Comparison of ENCODE assay signal across 1 cellular context in the genomic region with DNA sequence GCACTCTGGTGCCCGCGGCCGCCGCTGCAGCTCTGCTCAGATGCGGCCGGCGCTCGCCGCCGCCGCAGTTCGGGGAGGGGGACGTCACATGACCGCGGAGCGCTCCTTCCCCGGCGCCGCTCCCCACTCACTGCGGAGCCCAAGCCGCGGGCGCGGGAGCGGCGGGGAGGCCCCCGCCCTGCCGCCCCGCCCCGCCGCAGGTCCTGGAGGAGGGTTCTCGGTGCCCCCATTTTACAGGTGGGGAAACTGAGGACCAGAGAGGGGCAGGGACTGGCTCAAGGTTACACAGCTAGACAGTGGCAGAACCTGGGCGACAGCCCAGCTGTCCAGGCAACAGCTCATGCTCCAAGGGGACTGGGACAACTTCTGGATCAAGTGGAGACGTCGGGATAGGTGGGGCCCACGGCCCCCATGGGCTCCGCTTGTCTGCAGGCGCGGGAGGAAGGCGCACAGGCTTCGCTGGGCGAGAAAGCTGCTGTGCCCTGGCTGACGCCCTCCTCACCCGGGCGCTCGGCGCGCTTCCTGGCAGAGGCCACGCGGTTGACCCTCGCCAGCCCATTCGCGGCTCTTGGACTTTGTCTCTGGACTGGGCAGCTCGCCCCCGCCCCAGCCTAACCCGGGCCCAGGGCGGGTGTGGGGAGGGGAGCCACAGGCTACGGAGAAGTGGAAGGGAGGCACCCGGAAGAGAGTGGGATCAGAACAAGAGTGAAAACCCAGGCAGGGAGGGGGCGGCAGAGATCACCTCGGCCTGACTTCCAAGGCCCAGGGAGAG.
TF ChIP-seq lines count a peak whose summit lies in the region.

A gene (minus strand): TSS at position 71 of the 772 bp plus-strand sequence. CDS start 49,325 bp downstream, outside the sequence.

TF ChIP-seq in K562, 482 proteins besides CTCF, POLR2A, EP300 and RAD21 (continued from another document and continues in another):
- TF ChIP-seq, protein P1, sequence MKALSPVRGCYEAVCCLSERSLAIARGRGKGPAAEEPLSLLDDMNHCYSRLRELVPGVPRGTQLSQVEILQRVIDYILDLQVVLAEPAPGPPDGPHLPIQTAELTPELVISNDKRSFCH (CRISPR knock-in tag; IDR thresholded peaks at IDR 0.05), result no peak
- TF ChIP-seq, protein P1 (tag; IDR thresholded peaks at IDR 0.05), result no peak
- TF ChIP-seq LCOR (CRISPR knock-in tag; IDR thresholded peaks at IDR 0.05) (peak; percentile 88; the same call in 1 of the 2 replicates), ZNF143 (CRISPR knock-in tag; IDR thresholded peaks at IDR 0.05) (0 out of 2 replicates have a peak, but pooled peaks have one; percentile 27), RBFOX2 (IDR thresholded peaks at IDR 0.05; ENCODE audit: low read depth, low read length) (peak; percentile 86), CBX1 (IDR thresholded peaks at IDR 0.05; ENCODE audit: low read depth) (peak; percentile 93), NR3C1 (CRISPR knock-in tag; IDR thresholded peaks at IDR 0.05) (no peak), ZNF431 (CRISPR knock-in tag; IDR thresholded peaks at IDR 0.05) (no peak), ZNF140 (CRISPR knock-in tag; IDR thresholded peaks at IDR 0.05) (no peak), FOSL1 (tag; conservative IDR thresholded peaks at IDR 0.05) (no peak), RNF2 (IDR thresholded peaks at IDR 0.05) (no peak), MAFG (tag; conservative IDR thresholded peaks at IDR 0.05) (no peak), STAT5A (IDR thresholded peaks at IDR 0.05; ENCODE audit: borderline replicate concordance, low read length) (no peak), TAL1 (IDR thresholded peaks at IDR 0.05) (no peak), SRF (CRISPR knock-in tag; IDR thresholded peaks at IDR 0.05) (no peak; a peak in 1 of 4 replicates), SP1 (CRISPR knock-in tag; IDR thresholded peaks at IDR 0.05) (no peak; the same call in 1 of the 2 replicates), PTRF (tag; IDR thresholded peaks at IDR 0.05) (no peak), ESRRB (CRISPR knock-in tag; IDR thresholded peaks at IDR 0.05; ENCODE audit: borderline replicate concordance) (no peak), GABPB2 (CRISPR knock-in tag; conservative IDR thresholded peaks at IDR 0.05) (no peak), PCBP1 (IDR thresholded peaks at IDR 0.05; ENCODE audit: low read depth, low read length, poor library complexity, severe bottlenecking) (peak; percentile 78), LEF1 (IDR thresholded peaks at IDR 0.05) (no peak), ZNF717 (CRISPR knock-in tag; IDR thresholded peaks at IDR 0.05) (no peak), CEBPG (CRISPR knock-in tag; IDR thresholded peaks at IDR 0.05) (peak; percentile 54; the same call in 1 of the 2 replicates), CEBPG (tag; conservative IDR thresholded peaks at IDR 0.05 in 1 of 2, IDR thresholded peaks at IDR 0.05 in 1 of 2) (no peak), RBM15 (IDR thresholded peaks at IDR 0.05; ENCODE audit: insufficient read depth, low read length) (no peak), TEAD1 (CRISPR knock-in tag; IDR thresholded peaks at IDR 0.05) (peak in 1 of 2 experiments; percentile 39; a peak in 2 of 4 replicates), KLF16 (IDR thresholded peaks at IDR 0.05) (no peak), ZNF699 (CRISPR knock-in tag; IDR thresholded peaks at IDR 0.05; ENCODE audit: insufficient replicate concordance) (no peak), ZNF217 (CRISPR knock-in tag; IDR thresholded peaks at IDR 0.05) (no peak), ZNF274 (IDR thresholded peaks at IDR 0.05; ENCODE audit: borderline replicate concordance, low read depth, low read length) (no peak), TBP (optimal IDR thresholded peaks at IDR 0.05; ENCODE audit: low read depth, low read length) (peak; percentile 46), ARHGAP35 (IDR thresholded peaks at IDR 0.05; ENCODE audit: partially characterized antibody) (no peak), RFX1 (IDR thresholded peaks at IDR 0.05) (no peak), MYNN (IDR thresholded peaks at IDR 0.05) (peak; percentile 77), MYNN (CRISPR knock-in tag; IDR thresholded peaks at IDR 0.05) (no peak), RBBP5 (IDR thresholded peaks at IDR 0.05; ENCODE audit: borderline replicate concordance, insufficient read depth, low read length, poor library complexity, severe bottlenecking) (peak; percentile 70), ETS2 (tag; IDR thresholded peaks at IDR 0.05; ENCODE audit: borderline replicate concordance, poor library complexity, severe bottlenecking) (no peak), HNRNPK (IDR thresholded peaks at IDR 0.05; ENCODE audit: low read depth, low read length, poor library complexity, severe bottlenecking) (no peak)
- TF ChIP-seq, protein P2, sequence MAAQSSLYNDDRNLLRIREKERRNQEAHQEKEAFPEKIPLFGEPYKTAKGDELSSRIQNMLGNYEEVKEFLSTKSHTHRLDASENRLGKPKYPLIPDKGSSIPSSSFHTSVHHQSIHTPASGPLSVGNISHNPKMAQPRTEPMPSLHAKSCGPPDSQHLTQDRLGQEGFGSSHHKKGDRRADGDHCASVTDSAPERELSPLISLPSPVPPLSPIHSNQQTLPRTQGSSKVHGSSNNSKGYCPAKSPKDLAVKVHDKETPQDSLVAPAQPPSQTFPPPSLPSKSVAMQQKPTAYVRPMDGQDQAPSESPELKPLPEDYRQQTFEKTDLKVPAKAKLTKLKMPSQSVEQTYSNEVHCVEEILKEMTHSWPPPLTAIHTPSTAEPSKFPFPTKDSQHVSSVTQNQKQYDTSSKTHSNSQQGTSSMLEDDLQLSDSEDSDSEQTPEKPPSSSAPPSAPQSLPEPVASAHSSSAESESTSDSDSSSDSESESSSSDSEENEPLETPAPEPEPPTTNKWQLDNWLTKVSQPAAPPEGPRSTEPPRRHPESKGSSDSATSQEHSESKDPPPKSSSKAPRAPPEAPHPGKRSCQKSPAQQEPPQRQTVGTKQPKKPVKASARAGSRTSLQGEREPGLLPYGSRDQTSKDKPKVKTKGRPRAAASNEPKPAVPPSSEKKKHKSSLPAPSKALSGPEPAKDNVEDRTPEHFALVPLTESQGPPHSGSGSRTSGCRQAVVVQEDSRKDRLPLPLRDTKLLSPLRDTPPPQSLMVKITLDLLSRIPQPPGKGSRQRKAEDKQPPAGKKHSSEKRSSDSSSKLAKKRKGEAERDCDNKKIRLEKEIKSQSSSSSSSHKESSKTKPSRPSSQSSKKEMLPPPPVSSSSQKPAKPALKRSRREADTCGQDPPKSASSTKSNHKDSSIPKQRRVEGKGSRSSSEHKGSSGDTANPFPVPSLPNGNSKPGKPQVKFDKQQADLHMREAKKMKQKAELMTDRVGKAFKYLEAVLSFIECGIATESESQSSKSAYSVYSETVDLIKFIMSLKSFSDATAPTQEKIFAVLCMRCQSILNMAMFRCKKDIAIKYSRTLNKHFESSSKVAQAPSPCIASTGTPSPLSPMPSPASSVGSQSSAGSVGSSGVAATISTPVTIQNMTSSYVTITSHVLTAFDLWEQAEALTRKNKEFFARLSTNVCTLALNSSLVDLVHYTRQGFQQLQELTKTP (IDR thresholded peaks at IDR 0.05; ENCODE audit: low read depth in 1 of 2, partially characterized antibody in 2 of 2), result no peak
- TF ChIP-seq, protein P3, sequence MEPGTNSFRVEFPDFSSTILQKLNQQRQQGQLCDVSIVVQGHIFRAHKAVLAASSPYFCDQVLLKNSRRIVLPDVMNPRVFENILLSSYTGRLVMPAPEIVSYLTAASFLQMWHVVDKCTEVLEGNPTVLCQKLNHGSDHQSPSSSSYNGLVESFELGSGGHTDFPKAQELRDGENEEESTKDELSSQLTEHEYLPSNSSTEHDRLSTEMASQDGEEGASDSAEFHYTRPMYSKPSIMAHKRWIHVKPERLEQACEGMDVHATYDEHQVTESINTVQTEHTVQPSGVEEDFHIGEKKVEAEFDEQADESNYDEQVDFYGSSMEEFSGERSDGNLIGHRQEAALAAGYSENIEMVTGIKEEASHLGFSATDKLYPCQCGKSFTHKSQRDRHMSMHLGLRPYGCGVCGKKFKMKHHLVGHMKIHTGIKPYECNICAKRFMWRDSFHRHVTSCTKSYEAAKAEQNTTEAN (CRISPR knock-in tag; IDR thresholded peaks at IDR 0.05), result no peak
- TF ChIP-seq, protein P4, sequence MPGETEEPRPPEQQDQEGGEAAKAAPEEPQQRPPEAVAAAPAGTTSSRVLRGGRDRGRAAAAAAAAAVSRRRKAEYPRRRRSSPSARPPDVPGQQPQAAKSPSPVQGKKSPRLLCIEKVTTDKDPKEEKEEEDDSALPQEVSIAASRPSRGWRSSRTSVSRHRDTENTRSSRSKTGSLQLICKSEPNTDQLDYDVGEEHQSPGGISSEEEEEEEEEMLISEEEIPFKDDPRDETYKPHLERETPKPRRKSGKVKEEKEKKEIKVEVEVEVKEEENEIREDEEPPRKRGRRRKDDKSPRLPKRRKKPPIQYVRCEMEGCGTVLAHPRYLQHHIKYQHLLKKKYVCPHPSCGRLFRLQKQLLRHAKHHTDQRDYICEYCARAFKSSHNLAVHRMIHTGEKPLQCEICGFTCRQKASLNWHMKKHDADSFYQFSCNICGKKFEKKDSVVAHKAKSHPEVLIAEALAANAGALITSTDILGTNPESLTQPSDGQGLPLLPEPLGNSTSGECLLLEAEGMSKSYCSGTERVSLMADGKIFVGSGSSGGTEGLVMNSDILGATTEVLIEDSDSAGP (CRISPR knock-in tag; IDR thresholded peaks at IDR 0.05), result no peak
- TF ChIP-seq, protein P5, sequence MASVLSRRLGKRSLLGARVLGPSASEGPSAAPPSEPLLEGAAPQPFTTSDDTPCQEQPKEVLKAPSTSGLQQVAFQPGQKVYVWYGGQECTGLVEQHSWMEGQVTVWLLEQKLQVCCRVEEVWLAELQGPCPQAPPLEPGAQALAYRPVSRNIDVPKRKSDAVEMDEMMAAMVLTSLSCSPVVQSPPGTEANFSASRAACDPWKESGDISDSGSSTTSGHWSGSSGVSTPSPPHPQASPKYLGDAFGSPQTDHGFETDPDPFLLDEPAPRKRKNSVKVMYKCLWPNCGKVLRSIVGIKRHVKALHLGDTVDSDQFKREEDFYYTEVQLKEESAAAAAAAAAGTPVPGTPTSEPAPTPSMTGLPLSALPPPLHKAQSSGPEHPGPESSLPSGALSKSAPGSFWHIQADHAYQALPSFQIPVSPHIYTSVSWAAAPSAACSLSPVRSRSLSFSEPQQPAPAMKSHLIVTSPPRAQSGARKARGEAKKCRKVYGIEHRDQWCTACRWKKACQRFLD (CRISPR knock-in tag; IDR thresholded peaks at IDR 0.05), result peak; percentile 50; the same call in 1 of the 2 replicates
- TF ChIP-seq, protein P6, sequence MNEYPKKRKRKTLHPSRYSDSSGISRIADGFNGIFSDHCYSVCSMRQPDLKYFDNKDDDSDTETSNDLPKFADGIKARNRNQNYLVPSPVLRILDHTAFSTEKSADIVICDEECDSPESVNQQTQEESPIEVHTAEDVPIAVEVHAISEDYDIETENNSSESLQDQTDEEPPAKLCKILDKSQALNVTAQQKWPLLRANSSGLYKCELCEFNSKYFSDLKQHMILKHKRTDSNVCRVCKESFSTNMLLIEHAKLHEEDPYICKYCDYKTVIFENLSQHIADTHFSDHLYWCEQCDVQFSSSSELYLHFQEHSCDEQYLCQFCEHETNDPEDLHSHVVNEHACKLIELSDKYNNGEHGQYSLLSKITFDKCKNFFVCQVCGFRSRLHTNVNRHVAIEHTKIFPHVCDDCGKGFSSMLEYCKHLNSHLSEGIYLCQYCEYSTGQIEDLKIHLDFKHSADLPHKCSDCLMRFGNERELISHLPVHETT (CRISPR knock-in tag; conservative IDR thresholded peaks at IDR 0.05 in 1 of 2, IDR thresholded peaks at IDR 0.05 in 1 of 2), result peak in 1 of 2 experiments; percentile 49; a peak in 2 of 4 replicates
- TF ChIP-seq, protein P7, sequence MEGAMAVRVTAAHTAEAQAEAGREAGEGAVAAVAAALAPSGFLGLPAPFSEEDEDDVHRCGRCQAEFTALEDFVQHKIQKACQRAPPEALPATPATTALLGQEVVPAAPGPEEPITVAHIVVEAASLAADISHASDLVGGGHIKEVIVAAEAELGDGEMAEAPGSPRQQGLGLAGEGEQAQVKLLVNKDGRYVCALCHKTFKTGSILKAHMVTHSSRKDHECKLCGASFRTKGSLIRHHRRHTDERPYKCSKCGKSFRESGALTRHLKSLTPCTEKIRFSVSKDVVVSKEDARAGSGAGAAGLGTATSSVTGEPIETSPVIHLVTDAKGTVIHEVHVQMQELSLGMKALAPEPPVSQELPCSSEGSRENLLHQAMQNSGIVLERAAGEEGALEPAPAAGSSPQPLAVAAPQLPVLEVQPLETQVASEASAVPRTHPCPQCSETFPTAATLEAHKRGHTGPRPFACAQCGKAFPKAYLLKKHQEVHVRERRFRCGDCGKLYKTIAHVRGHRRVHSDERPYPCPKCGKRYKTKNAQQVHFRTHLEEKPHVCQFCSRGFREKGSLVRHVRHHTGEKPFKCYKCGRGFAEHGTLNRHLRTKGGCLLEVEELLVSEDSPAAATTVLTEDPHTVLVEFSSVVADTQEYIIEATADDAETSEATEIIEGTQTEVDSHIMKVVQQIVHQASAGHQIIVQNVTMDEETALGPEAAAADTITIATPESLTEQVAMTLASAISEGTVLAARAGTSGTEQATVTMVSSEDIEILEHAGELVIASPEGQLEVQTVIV (CRISPR knock-in tag; IDR thresholded peaks at IDR 0.05; ENCODE audit: borderline replicate concordance), result no peak
- TF ChIP-seq, protein P8, sequence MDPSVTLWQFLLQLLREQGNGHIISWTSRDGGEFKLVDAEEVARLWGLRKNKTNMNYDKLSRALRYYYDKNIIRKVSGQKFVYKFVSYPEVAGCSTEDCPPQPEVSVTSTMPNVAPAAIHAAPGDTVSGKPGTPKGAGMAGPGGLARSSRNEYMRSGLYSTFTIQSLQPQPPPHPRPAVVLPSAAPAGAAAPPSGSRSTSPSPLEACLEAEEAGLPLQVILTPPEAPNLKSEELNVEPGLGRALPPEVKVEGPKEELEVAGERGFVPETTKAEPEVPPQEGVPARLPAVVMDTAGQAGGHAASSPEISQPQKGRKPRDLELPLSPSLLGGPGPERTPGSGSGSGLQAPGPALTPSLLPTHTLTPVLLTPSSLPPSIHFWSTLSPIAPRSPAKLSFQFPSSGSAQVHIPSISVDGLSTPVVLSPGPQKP (CRISPR knock-in tag; IDR thresholded peaks at IDR 0.05), result no peak
- TF ChIP-seq, protein P9, sequence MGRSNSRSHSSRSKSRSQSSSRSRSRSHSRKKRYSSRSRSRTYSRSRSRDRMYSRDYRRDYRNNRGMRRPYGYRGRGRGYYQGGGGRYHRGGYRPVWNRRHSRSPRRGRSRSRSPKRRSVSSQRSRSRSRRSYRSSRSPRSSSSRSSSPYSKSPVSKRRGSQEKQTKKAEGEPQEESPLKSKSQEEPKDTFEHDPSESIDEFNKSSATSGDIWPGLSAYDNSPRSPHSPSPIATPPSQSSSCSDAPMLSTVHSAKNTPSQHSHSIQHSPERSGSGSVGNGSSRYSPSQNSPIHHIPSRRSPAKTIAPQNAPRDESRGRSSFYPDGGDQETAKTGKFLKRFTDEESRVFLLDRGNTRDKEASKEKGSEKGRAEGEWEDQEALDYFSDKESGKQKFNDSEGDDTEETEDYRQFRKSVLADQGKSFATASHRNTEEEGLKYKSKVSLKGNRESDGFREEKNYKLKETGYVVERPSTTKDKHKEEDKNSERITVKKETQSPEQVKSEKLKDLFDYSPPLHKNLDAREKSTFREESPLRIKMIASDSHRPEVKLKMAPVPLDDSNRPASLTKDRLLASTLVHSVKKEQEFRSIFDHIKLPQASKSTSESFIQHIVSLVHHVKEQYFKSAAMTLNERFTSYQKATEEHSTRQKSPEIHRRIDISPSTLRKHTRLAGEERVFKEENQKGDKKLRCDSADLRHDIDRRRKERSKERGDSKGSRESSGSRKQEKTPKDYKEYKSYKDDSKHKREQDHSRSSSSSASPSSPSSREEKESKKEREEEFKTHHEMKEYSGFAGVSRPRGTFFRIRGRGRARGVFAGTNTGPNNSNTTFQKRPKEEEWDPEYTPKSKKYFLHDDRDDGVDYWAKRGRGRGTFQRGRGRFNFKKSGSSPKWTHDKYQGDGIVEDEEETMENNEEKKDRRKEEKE (IDR thresholded peaks at IDR 0.05; ENCODE audit: borderline replicate concordance in 1 of 2, control insufficient read depth in 1 of 2, low read depth in 2 of 2, low read length in 1 of 2), result no peak
